Comparison of ENCODE assay signal across 25 cellular contexts in the genomic region with DNA sequence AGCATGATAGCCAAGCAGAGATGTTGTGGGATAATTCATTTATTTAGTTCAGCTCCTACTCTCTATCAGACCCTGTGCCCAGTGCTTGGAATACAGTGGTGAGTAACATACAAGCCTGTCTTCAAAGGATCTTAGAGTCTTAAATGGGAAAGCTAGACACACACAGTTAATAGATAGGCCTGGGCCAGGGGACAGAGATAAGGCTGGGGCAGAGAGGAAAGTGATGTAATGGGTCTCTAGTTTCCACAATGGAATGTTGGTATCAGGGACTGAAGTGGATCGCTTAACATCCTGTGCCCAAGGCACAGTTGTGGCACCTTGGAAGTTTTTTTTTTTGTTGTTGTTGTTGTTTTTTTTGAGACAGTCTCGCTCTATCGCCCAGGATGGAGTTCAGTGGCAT.
"Had no signal": no experiment of that assay in that cellular context is flagged by ENCODE, and none has a peak within 500 bp of the region (broad histone marks: within the 10 kb centered on the region; RNA-seq: fewer than 3 reads in every experiment).

No MANE protein-coding gene starts in this region.

- H3K4me3 Mint-ChIP-seq: dendritic cell treated with granulocyte-macrophage colony-stimulating factor and Interleukin-4, amounts not matched to agents 40 ng/mL and 50 ng/mL, for 4 days; effector memory CD8-positive, alpha-beta T cell; endodermal cell had no signal

- H3K4me3 ChIP-seq: colonic mucosa, coronary artery, dorsolateral prefrontal cortex, esophagus muscularis mucosa, esophagus squamous epithelium, gastrocnemius medialis, gastroesophageal sphincter, heart left ventricle, heart right ventricle had no signal

- H3K4me1 ChIP-seq: colonic mucosa had no signal

- ATAC-seq: effector memory CD8-positive, alpha-beta T cell; esophagus mucosa; gastrocnemius medialis; gastroesophageal sphincter; heart left ventricle; heart right ventricle had no signal

- H3K9me3 ChIP-seq: colonic mucosa, esophagus muscularis mucosa, esophagus squamous epithelium, gastrocnemius medialis, gastroesophageal sphincter, heart left ventricle, heart right ventricle had no signal

- H3K27ac ChIP-seq: colonic mucosa, coronary artery, dorsolateral prefrontal cortex, epithelial cell of prostate, esophagus muscularis mucosa, esophagus squamous epithelium, foreskin keratinocyte, gastrocnemius medialis, gastroesophageal sphincter, heart left ventricle, heart right ventricle had no signal

- H3K9me3 Mint-ChIP-seq: dendritic cell treated with granulocyte-macrophage colony-stimulating factor and Interleukin-4, amounts not matched to agents 40 ng/mL and 50 ng/mL, for 4 days; effector memory CD8-positive, alpha-beta T cell; endodermal cell had no signal

- DNase-seq: colonic mucosa; cortex of kidney; dermis blood vessel endothelial cell; dorsolateral prefrontal cortex; effector CD4-positive, alpha-beta T cell; effector CD8-positive, alpha-beta T cell; effector memory CD4-positive, alpha-beta T cell; effector memory CD8-positive, alpha-beta T cell; endodermal cell; erythroblast; esophagus squamous epithelium; foreskin fibroblast; foreskin melanocyte; gastrocnemius medialis; glutamatergic neuron; head of caudate nucleus; heart left ventricle; heart right ventricle had no signal

- H3K36me3 ChIP-seq: colonic mucosa, esophagus muscularis mucosa, esophagus squamous epithelium, gastrocnemius medialis, gastroesophageal sphincter, heart left ventricle, heart right ventricle had no signal

- H3K27ac Mint-ChIP-seq: dendritic cell treated with granulocyte-macrophage colony-stimulating factor and Interleukin-4, amounts not matched to agents 40 ng/mL and 50 ng/mL, for 4 days; effector memory CD8-positive, alpha-beta T cell; endodermal cell had no signal
